In the genomic region with DNA sequence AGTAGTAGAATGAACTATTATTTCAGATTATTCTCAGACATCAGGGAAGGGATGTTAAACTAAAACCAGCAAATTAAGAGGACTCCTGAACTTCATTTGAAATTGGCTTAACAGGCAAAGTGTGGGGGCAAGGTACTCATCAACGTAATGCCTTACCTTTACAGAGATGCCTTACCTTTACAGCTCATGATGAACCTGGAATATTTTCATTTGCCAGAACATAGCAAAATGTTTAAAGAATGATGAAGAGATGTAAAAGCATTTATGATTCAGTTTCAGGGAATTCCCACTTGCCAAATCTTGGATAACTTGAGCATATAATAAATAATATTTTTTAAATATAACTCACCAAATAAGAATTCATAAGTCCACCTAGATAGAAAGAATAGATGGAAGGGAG, we compare ENCODE assay signal across 29 cellular contexts.
"Had no signal": no experiment of that assay in that cellular context is flagged by ENCODE, and none has a peak within 500 bp of the region (broad histone marks: within the 10 kb centered on the region; RNA-seq: fewer than 3 reads in every experiment).

No MANE protein-coding gene starts in this region.

- DNase-seq: activated CD4-positive, alpha-beta memory T cell treated with anti-CD3 and anti-CD28 coated beads, Interleukin-2, amount 10 ng/mL, durations not matched to agents 7 days and 5 days; activated CD4-positive, alpha-beta T cell treated with anti-CD3 and anti-CD28 coated beads for 1 hour; activated CD4-positive, alpha-beta T cell treated with anti-CD3 and anti-CD28 coated beads for 48 hours; activated CD4-positive, CD25-positive, alpha-beta regulatory T cell; activated CD8-positive, alpha-beta memory T cell treated with anti-CD3 and anti-CD28 coated beads for 24 hours; activated CD8-positive, alpha-beta memory T cell treated with anti-CD3 and anti-CD28 coated beads, Interleukin-2, amount 10 ng/mL, durations not matched to agents 7 days and 5 days; activated CD8-positive, alpha-beta memory T cell treated with anti-CD3 and anti-CD28 coated beads, Interleukin-2, amount 50 U/mL, for 48 hours; activated effector memory CD4-positive, alpha-beta T cell treated with anti-CD3 and anti-CD28 coated beads, Interleukin-2, amount 50 U/mL, for 16 hours; activated naive CD4-positive, alpha-beta T cell; activated naive CD4-positive, alpha-beta T cell treated with anti-CD3 and anti-CD28 coated beads, Interleukin-2, amount 50 U/mL, for 16 hours; activated naive CD8-positive, alpha-beta T cell treated with anti-CD3 and anti-CD28 coated beads for 36 hours; activated T-cell treated with anti-CD3 and anti-CD28 coated beads, Interleukin-2, amount 50 U/mL, for 72 hours; amniotic stem cell; aorta; caudate nucleus; cerebellar nuclear complex; Kasumi-1; KG1; MG63; NCI-H1048; NCI-H1436; NCI-H1930; NCI-H526 treated with DMSO at 0.1 percent for 48 hours; NCI-H774; Peyer's patch; RPMI8226; SIG-M5; T1000; WERI-Rb-1 had no signal

- H3K4me3 ChIP-seq: MG63, Peyer's patch had no signal

- H3K9me3 ChIP-seq: MG63, Peyer's patch had no signal

- H3K27ac ChIP-seq: Peyer's patch, WERI-Rb-1 had no signal

- H3K4me1 ChIP-seq: Peyer's patch had no signal

- H3K27me3 ChIP-seq: MG63, Peyer's patch had no signal

- H3K36me3 ChIP-seq: MG63, Peyer's patch, WERI-Rb-1 had no signal
